8 cellular contexts compared by ENCODE assay signal in the genomic region with DNA sequence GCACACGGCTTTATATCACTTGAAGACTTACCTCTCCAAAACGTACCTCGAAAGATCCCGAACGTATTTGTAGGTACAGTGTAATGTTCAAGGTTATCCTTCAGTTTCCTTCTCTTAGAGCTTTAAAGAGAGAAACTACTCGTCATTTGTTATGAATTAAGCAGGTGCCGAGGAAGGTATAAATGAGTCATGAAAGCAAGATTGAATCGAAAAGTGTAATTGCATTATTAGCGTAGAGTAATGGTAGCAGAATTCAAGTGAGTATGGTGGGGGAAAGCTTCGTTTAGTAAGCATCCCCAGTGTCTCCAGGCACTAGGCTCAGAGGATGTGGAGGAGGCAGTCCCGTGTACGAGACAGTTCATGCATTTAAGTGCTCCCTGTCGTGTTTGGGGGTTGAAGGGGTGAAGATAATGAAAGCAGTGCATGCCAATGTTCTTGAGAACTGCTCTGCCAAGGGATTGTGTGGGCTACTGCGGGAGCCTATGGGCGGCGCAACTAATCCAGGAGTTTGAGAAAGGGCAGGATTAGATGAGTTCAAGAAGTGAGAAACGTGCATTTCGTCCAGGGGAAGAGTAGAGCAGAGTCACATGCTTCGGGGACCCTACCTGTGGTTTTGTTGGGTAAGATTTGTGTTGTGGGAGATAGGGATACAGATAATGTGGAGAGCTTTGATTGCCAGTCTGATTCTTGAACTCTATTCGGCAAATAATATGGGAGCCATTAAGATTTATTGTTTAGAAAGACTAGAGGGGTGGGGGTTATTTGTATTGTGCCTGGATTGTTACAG. TPM values are rescaled to one million over a fixed set of nuclear protein-coding genes. Genes with fewer than 3 reads are reported as not detected.
DNase-seq lines count a peak whose midpoint lies in the region; ATAC-seq lines count a peak whose summit lies in the region.

No MANE protein-coding gene starts in this region.

- peaks cover 9% of the 10 kb centered on the region for H3K4me1 Mint-ChIP-seq in activated CD4-positive, alpha-beta T cell treated with anti-CD3 and anti-CD28 coated beads, Interleukin-2, amount 10 ng/mL, durations not matched to agents 24 days and 14 days
- peaks cover 12% of the 10 kb centered on the region for H3K4me1 Mint-ChIP-seq in stimulated activated effector memory CD8-positive, alpha-beta T cell treated with anti-CD3 and anti-CD28 coated beads, Interleukin-12 subunit alpha, Interleukin-12 subunit beta, amount 100 ng/mL, for 72 hours

- no peak overlapping the region for H3K27ac Mint-ChIP-seq in activated CD4-positive, alpha-beta T cell treated with anti-CD3 and anti-CD28 coated beads, Interleukin-2, amount 10 ng/mL, durations not matched to agents 24 days and 14 days
- no peak overlapping the region for H3K27ac Mint-ChIP-seq in stimulated activated effector memory CD8-positive, alpha-beta T cell treated with anti-CD3 and anti-CD28 coated beads, Interleukin-12 subunit alpha, Interleukin-12 subunit beta, amount 100 ng/mL, for 72 hours

- WGBS in iPS DF 6.9 (ENCODE audit: insufficient coverage, insufficient read length): no CpG with 5 or more reads among the region's 20 CpGs

- H3K4me3 Mint-ChIP-seq in activated CD4-positive, alpha-beta T cell treated with anti-CD3 and anti-CD28 coated beads, Interleukin-2, amount 10 ng/mL, durations not matched to agents 24 days and 14 days: no peak overlapping the region
- H3K4me3 Mint-ChIP-seq in stimulated activated effector memory CD8-positive, alpha-beta T cell treated with anti-CD3 and anti-CD28 coated beads, Interleukin-12 subunit alpha, Interleukin-12 subunit beta, amount 100 ng/mL, for 72 hours: no peak overlapping the region

- no peaks in the 10 kb centered on the region for H3K27me3 ChIP-seq in iPS DF 6.9 (ENCODE audit: control insufficient read depth, insufficient read depth, low read length)

- H3K27me3 Mint-ChIP-seq in activated CD4-positive, alpha-beta T cell treated with anti-CD3 and anti-CD28 coated beads, Interleukin-2, amount 10 ng/mL, durations not matched to agents 24 days and 14 days: no peaks in the 10 kb centered on the region

- peaks cover 20% of the 10 kb centered on the region for H3K36me3 Mint-ChIP-seq in activated CD4-positive, alpha-beta T cell treated with anti-CD3 and anti-CD28 coated beads, Interleukin-2, amount 10 ng/mL, durations not matched to agents 24 days and 14 days (ENCODE audit: low read depth)
- H3K36me3 Mint-ChIP-seq in stimulated activated effector memory CD8-positive, alpha-beta T cell treated with anti-CD3 and anti-CD28 coated beads, Interleukin-12 subunit alpha, Interleukin-12 subunit beta, amount 100 ng/mL, for 72 hours: peaks cover 46% of the 10 kb centered on the region

- H3K36me3 ChIP-seq in iPS DF 6.9 (ENCODE audit: control insufficient read depth, insufficient read depth, low read length): peaks cover 8% of the 10 kb centered on the region; the same call in 1 of the 2 replicates

- intact Hi-C loops in activated CD4-positive, alpha-beta T cell treated with anti-CD3 and anti-CD28 coated beads, Interleukin-2, amount 10 ng/mL, durations not matched to agents 24 days and 14 days (cut with micrococcal nuclease): loop anchor here (1.0 to 10.0 kb wide), 4 partner anchors 41 to 288 kb away; partner anchors contain the start of genes CHCHD5, ZC3H6 and ZC3H8

- no peaks in the 10 kb centered on the region for H3K4me1 ChIP-seq in iPS DF 6.9 (ENCODE audit: control insufficient read depth, insufficient read depth, low read length)

- H3K9me3 ChIP-seq in iPS DF 6.9 (ENCODE audit: control insufficient read depth, insufficient read depth, low read length): no peaks in the 10 kb centered on the region

- peak overlapping the region; percentile 84; the same call in 1 of the 2 replicates for H3K4me3 ChIP-seq in iPS DF 6.9 (ENCODE audit: low read length)

- H3K9me3 Mint-ChIP-seq in activated CD4-positive, alpha-beta T cell treated with anti-CD3 and anti-CD28 coated beads, Interleukin-2, amount 10 ng/mL, durations not matched to agents 24 days and 14 days: no peaks in the 10 kb centered on the region
- H3K9me3 Mint-ChIP-seq in stimulated activated effector memory CD8-positive, alpha-beta T cell treated with anti-CD3 and anti-CD28 coated beads, Interleukin-12 subunit alpha, Interleukin-12 subunit beta, amount 100 ng/mL, for 72 hours: no peaks in the 10 kb centered on the region

- DNase-seq in GM03348 (ENCODE audit: low spot score) (peak; percentile 21), HT-29 (ENCODE audit: low spot score) (peak; percentile 58), iPS DF 6.9 (ENCODE audit: low read depth, low spot score) (no peak), NOMO-1 treated with DMSO at 0.1 percent for 48 hours (lab: John Stamatoyannopoulos, UW; ENCODE audit: unreplicated experiment) (no peak), NCI-H1092 (lab: John Stamatoyannopoulos, UW) (no peak)
- peak; percentile 70 for DNase-seq in activated CD4-positive, alpha-beta T cell treated with anti-CD3 and anti-CD28 coated beads, Interleukin-2, amount 10 ng/mL, durations not matched to agents 24 days and 14 days
- DNase-seq in stimulated activated effector memory CD8-positive, alpha-beta T cell treated with anti-CD3 and anti-CD28 coated beads, Interleukin-12 subunit alpha, Interleukin-12 subunit beta, amount 100 ng/mL, for 72 hours (ENCODE audit: low spot score in 2 of 2): no peak

- peak; percentile 20 for ATAC-seq in stimulated activated effector memory CD8-positive, alpha-beta T cell treated with anti-CD3 and anti-CD28 coated beads, Interleukin-12 subunit alpha, Interleukin-12 subunit beta, amount 100 ng/mL, for 72 hours
- ATAC-seq in GM21529 (IDR thresholded peaks at IDR 0.05; ENCODE audit: unreplicated experiment): no peak

- H3K27ac ChIP-seq in iPS DF 6.9 (ENCODE audit: low read length): no peak overlapping the region

RNA-seq across cellular contexts. Expression of gene POLR1B, which starts 0.9 kb away (rescaled TPM):
- total RNA-seq in HT-29 (2014; rRNA removed; shearing (Covaris generic)): 33.0 and 33.5 TPM in 2 replicates
- 71.9 and 84.5 TPM in 2 replicates for total RNA-seq in activated CD4-positive, alpha-beta T cell treated with anti-CD3 and anti-CD28 coated beads, Interleukin-2, amount 10 ng/mL, durations not matched to agents 24 days and 14 days

RNA-seq across cellular contexts. Expression of gene CHCHD5, which starts 41.2 kb away (rescaled TPM):
- 24.7 and 36.1 TPM in 2 replicates for total RNA-seq in HT-29 (2014; rRNA removed; shearing (Covaris generic))
- 36.4 and 37.6 TPM in 2 replicates for total RNA-seq in activated CD4-positive, alpha-beta T cell treated with anti-CD3 and anti-CD28 coated beads, Interleukin-2, amount 10 ng/mL, durations not matched to agents 24 days and 14 days

Comparison
In these comparisons a context has a peak if more than half of its experiments do, and no peak if none do; other contexts are left out.
1. DNase-seq: peak in GM03348 (single experiment), HT-29 (single experiment) and activated CD4-positive, alpha-beta T cell treated with anti-CD3 and anti-CD28 coated beads, Interleukin-2, amount 10 ng/mL, durations not matched to agents 24 days and 14 days (single experiment); none in iPS DF 6.9 (single experiment), stimulated activated effector memory CD8-positive, alpha-beta T cell treated with anti-CD3 and anti-CD28 coated beads, Interleukin-12 subunit alpha, Interleukin-12 subunit beta, amount 100 ng/mL, for 72 hours (0 of 2), NOMO-1 treated with DMSO at 0.1 percent for 48 hours (single experiment) and NCI-H1092 (single experiment).